Comparison of ENCODE assay signal across 8 cellular contexts in genomic region chr14:68248481-68249255, GRCh38.
A peak's percentile ranks its signal among the peaks of the same experiment; 100 is the strongest.
DNase-seq lines count a peak whose midpoint lies in the region; ATAC-seq and TF ChIP-seq lines count a peak whose summit lies in the region.

No MANE protein-coding gene starts in this region.

- TF ChIP-seq EP300 in gastroesophageal sphincter (IDR thresholded peaks at IDR 0.05) (no peak), ovary (IDR thresholded peaks at IDR 0.05) (no peak)

- no peaks in the 10 kb centered on the region for H3K9me3 Mint-ChIP-seq in activated B cell treated with CpG ODN at 0.5 μM for 24 hours

- CTCF ChIA-PET in activated B cell treated with CpG ODN at 0.5 μM for 24 hours (lab: Charles Lee): interaction anchor here (1.0 to 9.4 kb wide), 29 partner anchors 19 to 596 kb away, joined by 3 to 135 read pairs (median 8); partner anchors contain the start of gene ZFP36L1

- WGBS in gastroesophageal sphincter (ENCODE audit: low coverage in 1 of 2), 2 donors: 0 to 21% methylated on average over 1 to 5 of the region's 7 CpGs
- WGBS in ovary, 3 donors: 39 to 47% (median 42%) methylated on average over 7 of the region's 7 CpGs

- no peaks in the 10 kb centered on the region for H3K27me3 ChIP-seq in gastroesophageal sphincter
- no peaks in the 10 kb centered on the region for H3K27me3 ChIP-seq in ovary

- TF ChIP-seq POLR2A in gastroesophageal sphincter (IDR thresholded peaks at IDR 0.05) (no peak), ovary (IDR thresholded peaks at IDR 0.05) (no peak)

- H3K27me3 Mint-ChIP-seq in activated B cell treated with CpG ODN at 0.5 μM for 24 hours: no peaks in the 10 kb centered on the region

- no peaks in the 10 kb centered on the region for H3K9me3 ChIP-seq in gastroesophageal sphincter
- no peaks in the 10 kb centered on the region for H3K9me3 ChIP-seq in ovary

- ATAC-seq in activated B cell treated with CpG ODN at 0.5 μM for 24 hours (ENCODE audit: low read depth) (peak; percentile 77), gastroesophageal sphincter (peak; percentile 58), HG03097 (IDR thresholded peaks at IDR 0.05; ENCODE audit: low FRiP score, unreplicated experiment) (no peak), GM19463 (IDR thresholded peaks at IDR 0.05; ENCODE audit: unreplicated experiment) (no peak)

- intact Hi-C loops in activated B cell treated with CpG ODN at 0.5 μM for 24 hours (cut with micrococcal nuclease) (loop anchor here (1.0 to 5.0 kb wide), 17 partner anchors 27 to 859 kb away; partner anchors contain the start of gene ZFP36L1), ovary (cut with DNase I) (loop anchor here (2.0 to 10.0 kb wide), 9 partner anchors 104 to 568 kb away; partner anchors contain the start of gene ZFP36L1 (in 1 of the 4))

- POLR2A ChIA-PET in activated B cell treated with CpG ODN at 0.5 μM for 24 hours (lab: Charles Lee): interaction anchor here (0.6 to 13.6 kb wide), 32 partner anchors 8 to 595 kb away, joined by 3 to 522 read pairs (median 10); partner anchors contain the start of gene ZFP36L1

- H3K27ac Mint-ChIP-seq in activated B cell treated with CpG ODN at 0.5 μM for 24 hours: peak overlapping the region; percentile 90

- peaks cover 72% of the 10 kb centered on the region for H3K4me1 Mint-ChIP-seq in activated B cell treated with CpG ODN at 0.5 μM for 24 hours

- H3K36me3 ChIP-seq in gastroesophageal sphincter (no peaks in the 10 kb centered on the region), ovary (no peaks in the 10 kb centered on the region)

- H3K27ac ChIP-seq in gastroesophageal sphincter (peak overlapping the region; percentile 86 to 89 (median 88)), ovary (peak overlapping the region; percentile 27 to 86)

- H3K4me3 Mint-ChIP-seq in activated B cell treated with CpG ODN at 0.5 μM for 24 hours: peak overlapping the region; percentile 19

- H3K36me3 Mint-ChIP-seq in activated B cell treated with CpG ODN at 0.5 μM for 24 hours (ENCODE audit: low read depth): peaks cover 2% of the 10 kb centered on the region

- H3K4me1 ChIP-seq in gastroesophageal sphincter (peaks cover 53 to 99% (median 60%) of the 10 kb centered on the region in 3 donors), ovary (ENCODE audit: insufficient read depth) (peaks cover 36% of the 10 kb centered on the region)

- TF ChIP-seq CTCF in AG09319 (IDR thresholded peaks at IDR 0.05; ENCODE audit: low read depth, low read length): peak; percentile 43
- peak; percentile 45 for TF ChIP-seq CTCF in GM12865 (IDR thresholded peaks at IDR 0.05; ENCODE audit: insufficient read depth, low read depth, low read length, missing control alignments)
- TF ChIP-seq CTCF in activated B cell treated with CpG ODN at 0.5 μM for 24 hours (IDR thresholded peaks at IDR 0.05): no peak
- TF ChIP-seq CTCF in gastroesophageal sphincter (IDR thresholded peaks at IDR 0.05): peak; percentile 59 to 84 (median 69)
- peak in 2 of 3 donors; percentile 68 to 76 for TF ChIP-seq CTCF in ovary (IDR thresholded peaks at IDR 0.05)

- H3K4me3 ChIP-seq in GM12865 (ENCODE audit: low read depth, low read length): no peak overlapping the region
- no peak overlapping the region for H3K4me3 ChIP-seq in gastroesophageal sphincter
- H3K4me3 ChIP-seq in ovary: no peak overlapping the region

- DNase-seq in AG09319 (ENCODE audit: extremely low read depth, low read depth) (peak; percentile 58), GM12865 (ENCODE audit: low read depth) (peak; percentile 81), NCI-H1694 treated with DMSO at 0.1 percent for 48 hours (lab: John Stamatoyannopoulos, UW) (peak; percentile 85), activated B cell treated with CpG ODN at 0.5 μM for 24 hours (peak; percentile 34), ovary (peak in 4 of 5 donors; percentile 29 to 60 (median 54))

Comparison
In these comparisons a context has a peak if more than half of its experiments do, and no peak if none do; other contexts are left out.
1. DNase-seq: peak in every context shown above with its lines; median percentile 85 in NCI-H1694 treated with DMSO at 0.1 percent for 48 hours; 81 in GM12865; 58 in AG09319; 54 in ovary; 34 in activated B cell treated with CpG ODN at 0.5 μM for 24 hours.
2. ATAC-seq: peak in activated B cell treated with CpG ODN at 0.5 μM for 24 hours (single experiment) and gastroesophageal sphincter (single experiment); none in HG03097 (single experiment) and GM19463 (single experiment).